Comparison of ENCODE assay signal across 29 cellular contexts in the genomic region with DNA sequence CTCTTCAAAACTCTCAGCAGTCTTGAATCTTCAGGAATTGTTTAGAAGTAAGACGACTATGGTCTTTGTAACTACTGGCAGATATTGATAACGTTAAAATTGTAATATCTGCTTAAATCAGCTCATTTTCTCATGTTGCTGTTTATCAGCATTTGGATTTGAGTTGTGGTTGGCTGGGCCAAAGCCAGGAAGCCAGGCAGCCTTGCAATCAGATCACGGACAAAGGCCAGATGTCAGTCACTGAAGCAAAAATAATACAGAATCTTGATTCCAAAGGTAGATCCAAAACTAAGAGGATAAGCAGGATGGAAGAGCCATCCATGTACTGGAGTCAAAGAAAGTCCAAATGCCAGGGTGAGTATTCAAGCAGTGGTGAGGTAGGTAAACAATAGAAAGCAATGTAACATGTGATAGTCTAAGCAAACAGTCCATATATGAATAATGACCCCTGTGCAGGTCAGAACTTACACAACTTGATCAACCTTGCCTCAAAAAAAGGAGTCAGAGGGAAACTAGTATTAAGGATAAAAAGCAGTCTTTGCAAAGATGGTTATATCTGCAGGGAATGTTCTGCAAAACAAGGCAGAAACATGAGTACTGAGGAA.
"Had no signal": no experiment of that assay in that cellular context is flagged by ENCODE, and none has a peak within 500 bp of the region (broad histone marks: within the 10 kb centered on the region; RNA-seq: fewer than 3 reads in every experiment).

No MANE protein-coding gene starts in this region.

- H3K79me2 ChIP-seq: hepatocyte had no signal

- H3K27ac ChIP-seq: colonic mucosa, epithelial cell of prostate, gastrocnemius medialis, hepatocyte, left lung, ovary, prostate gland, sigmoid colon, spleen, testis, tibial artery, upper lobe of left lung had no signal

- H3K36me3 ChIP-seq: colonic mucosa, gastrocnemius medialis, left lung, ovary, prostate gland, sigmoid colon, spleen, tibial artery, upper lobe of left lung had no signal

- H2AFZ ChIP-seq: hepatocyte had no signal

- ATAC-seq: esophagus mucosa; gastrocnemius medialis; left cardiac atrium; left lung; naive thymus-derived CD4-positive, alpha-beta T cell; right cardiac atrium; stimulated activated memory B cell treated with anti-CD40 and anti-IgM and Interleukin-4, amounts not matched to agents 10 μg/mL and 1 μg/mL and 100 μg/mL, for 72 hours; stimulated activated naive CD8-positive, alpha-beta T cell treated with anti-CD3 and anti-CD28 coated beads, Interleukin-15, Interleukin-2, amounts not matched to agents 100 U/mL and 50 U/mL, for 24 hours had no signal

- H3K4me2 ChIP-seq: hepatocyte had no signal

- H3K9me3 ChIP-seq: colonic mucosa, left lung, ovary, prostate gland, sigmoid colon, spleen, testis, tibial artery, upper lobe of left lung had no signal

- FAIRE-seq: islet of Langerhans, urothelium cell line had no signal

- H3K4me3 ChIP-seq: colonic mucosa, gastrocnemius medialis, hepatocyte, left lung, ovary, prostate gland, sigmoid colon, spleen, testis, tibial artery, upper lobe of left lung had no signal

- H3K4me1 ChIP-seq: colonic mucosa, gastrocnemius medialis, left lung, prostate gland, sigmoid colon, spleen, testis, tibial artery, upper lobe of left lung had no signal

- DNase-seq: colonic mucosa; effector CD8-positive, alpha-beta T cell; endodermal cell; foreskin fibroblast; gastrocnemius medialis; head of caudate nucleus; left cardiac atrium; left lung; mesendoderm; midbrain; naive thymus-derived CD4-positive, alpha-beta T cell; occipital lobe; ovary; right cardiac atrium; sigmoid colon; spleen; stimulated activated CD4-positive, alpha-beta T cell treated with anti-CD3 and anti-CD28 coated beads, Interleukin-4, amount 100 ng/mL, for 4 hours; stimulated activated naive CD8-positive, alpha-beta T cell treated with anti-CD3 and anti-CD28 coated beads, Interleukin-15, Interleukin-2, amounts not matched to agents 100 U/mL and 50 U/mL, for 24 hours; substantia nigra; testis; tibial artery; upper lobe of left lung had no signal

- H3K27me3 ChIP-seq: colonic mucosa, gastrocnemius medialis, hepatocyte, left lung, ovary, sigmoid colon, spleen, testis, tibial artery, upper lobe of left lung had no signal
